In the genomic region with DNA sequence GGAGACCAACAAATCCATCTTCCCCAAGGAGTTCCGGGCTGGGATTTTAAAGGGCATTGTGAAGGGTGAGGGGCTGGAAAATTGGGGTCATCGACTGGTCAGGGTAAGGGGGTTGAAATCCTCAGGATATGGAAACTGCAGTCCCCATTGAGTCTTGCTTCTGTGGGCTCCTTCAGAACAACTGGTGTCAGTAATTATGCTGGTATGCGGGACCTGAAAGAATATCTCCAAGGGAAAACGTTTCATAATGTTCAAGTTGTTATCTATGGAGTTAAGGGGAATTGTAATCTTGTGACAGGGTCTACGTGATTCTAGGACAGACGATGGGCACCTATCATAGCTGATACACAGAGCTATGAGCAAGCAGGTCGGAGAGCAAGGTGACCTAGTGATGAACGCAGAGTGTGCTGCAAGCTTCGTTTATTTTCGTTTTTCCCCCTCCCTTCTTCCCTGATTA, we compare ENCODE assay signal across 1 cellular context.
TF ChIP-seq lines count a peak whose summit lies in the region.

No MANE protein-coding gene starts in this region.

TF ChIP-seq in HepG2, 621 proteins besides CTCF, POLR2A, EP300 and RAD21:
- TF ChIP-seq ERF (CRISPR knock-in tag; IDR thresholded peaks at IDR 0.05) (0 out of 2 replicates have a peak, but pooled peaks have one; percentile 3), SNAPC5 (CRISPR knock-in tag; IDR thresholded peaks at IDR 0.05; ENCODE audit: borderline replicate concordance) (0 out of 2 replicates have a peak, but pooled peaks have one; percentile 33), MEF2D (CRISPR knock-in tag; IDR thresholded peaks at IDR 0.05) (0 out of 2 replicates have a peak, but pooled peaks have one; percentile 29), ZNF446 (CRISPR knock-in tag; IDR thresholded peaks at IDR 0.05) (0 out of 2 replicates have a peak, but pooled peaks have one; percentile 0), ZFP90 (CRISPR knock-in tag; IDR thresholded peaks at IDR 0.05; ENCODE audit: borderline replicate concordance) (0 out of 2 replicates have a peak, but pooled peaks have one; percentile 2), GATAD1 (CRISPR knock-in tag; IDR thresholded peaks at IDR 0.05) (no peak), ZNF253 (CRISPR knock-in tag; IDR thresholded peaks at IDR 0.05; ENCODE audit: borderline replicate concordance) (no peak), KLF16 (CRISPR knock-in tag; IDR thresholded peaks at IDR 0.05) (peak in 1 of 2 experiments; percentile 3; a peak in 1 of 4 replicates), TAF1 (CRISPR knock-in tag; IDR thresholded peaks at IDR 0.05) (no peak)
- TF ChIP-seq, protein P1, sequence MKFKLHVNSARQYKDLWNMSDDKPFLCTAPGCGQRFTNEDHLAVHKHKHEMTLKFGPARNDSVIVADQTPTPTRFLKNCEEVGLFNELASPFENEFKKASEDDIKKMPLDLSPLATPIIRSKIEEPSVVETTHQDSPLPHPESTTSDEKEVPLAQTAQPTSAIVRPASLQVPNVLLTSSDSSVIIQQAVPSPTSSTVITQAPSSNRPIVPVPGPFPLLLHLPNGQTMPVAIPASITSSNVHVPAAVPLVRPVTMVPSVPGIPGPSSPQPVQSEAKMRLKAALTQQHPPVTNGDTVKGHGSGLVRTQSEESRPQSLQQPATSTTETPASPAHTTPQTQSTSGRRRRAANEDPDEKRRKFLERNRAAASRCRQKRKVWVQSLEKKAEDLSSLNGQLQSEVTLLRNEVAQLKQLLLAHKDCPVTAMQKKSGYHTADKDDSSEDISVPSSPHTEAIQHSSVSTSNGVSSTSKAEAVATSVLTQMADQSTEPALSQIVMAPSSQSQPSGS (CRISPR knock-in tag; IDR thresholded peaks at IDR 0.05), result 0 out of 2 replicates have a peak, but pooled peaks have one; percentile 8
- TF ChIP-seq, protein P2, sequence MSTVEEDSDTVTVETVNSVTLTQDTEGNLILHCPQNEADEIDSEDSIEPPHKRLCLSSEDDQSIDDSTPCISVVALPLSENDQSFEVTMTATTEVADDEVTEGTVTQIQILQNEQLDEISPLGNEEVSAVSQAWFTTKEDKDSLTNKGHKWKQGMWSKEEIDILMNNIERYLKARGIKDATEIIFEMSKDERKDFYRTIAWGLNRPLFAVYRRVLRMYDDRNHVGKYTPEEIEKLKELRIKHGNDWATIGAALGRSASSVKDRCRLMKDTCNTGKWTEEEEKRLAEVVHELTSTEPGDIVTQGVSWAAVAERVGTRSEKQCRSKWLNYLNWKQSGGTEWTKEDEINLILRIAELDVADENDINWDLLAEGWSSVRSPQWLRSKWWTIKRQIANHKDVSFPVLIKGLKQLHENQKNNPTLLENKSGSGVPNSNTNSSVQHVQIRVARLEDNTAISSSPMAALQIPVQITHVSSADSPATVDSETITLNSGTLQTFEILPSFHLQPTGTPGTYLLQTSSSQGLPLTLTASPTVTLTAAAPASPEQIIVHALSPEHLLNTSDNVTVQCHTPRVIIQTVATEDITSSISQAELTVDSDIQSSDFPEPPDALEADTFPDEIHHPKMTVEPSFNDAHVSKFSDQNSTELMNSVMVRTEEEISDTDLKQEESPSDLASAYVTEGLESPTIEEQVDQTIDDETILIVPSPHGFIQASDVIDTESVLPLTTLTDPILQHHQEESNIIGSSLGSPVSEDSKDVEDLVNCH (CRISPR knock-in tag; IDR thresholded peaks at IDR 0.05), result 0 out of 2 replicates have a peak, but pooled peaks have one; percentile 3
